In the genomic region with DNA sequence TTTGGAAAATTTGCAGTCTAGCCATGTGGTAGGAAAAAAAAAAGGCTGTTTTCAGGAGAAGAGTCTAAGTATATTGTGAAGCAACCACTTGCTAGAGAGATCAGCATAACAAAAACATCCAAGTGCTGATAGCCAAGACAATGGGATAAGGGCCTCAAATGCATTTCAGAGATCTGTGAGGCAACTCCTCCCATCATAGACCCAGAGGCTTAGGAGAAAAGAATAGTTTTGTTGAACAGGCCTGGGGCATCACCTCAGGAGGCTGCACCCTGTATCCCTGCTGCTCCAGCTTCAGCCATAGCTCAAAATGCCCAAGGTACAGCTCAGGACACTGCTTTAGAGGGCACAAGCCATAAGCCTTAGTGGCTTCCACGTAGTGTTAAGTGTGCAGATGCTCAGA, we compare ENCODE assay signal across 20 cellular contexts. TPM values are rescaled to one million over a fixed set of nuclear protein-coding genes. Genes with fewer than 3 reads are reported as not detected.
A peak's percentile ranks its signal among the peaks of the same experiment; 100 is the strongest.
DNase-seq lines count a peak whose midpoint lies in the region; ATAC-seq and TF ChIP-seq lines count a peak whose summit lies in the region.
"Had no signal": no experiment of that assay in that cellular context is flagged by ENCODE, and none has a peak within 500 bp of the region (broad histone marks: within the 10 kb centered on the region; RNA-seq: fewer than 3 reads in every experiment).

No MANE protein-coding gene starts in this region.

- H3K27me3 ChIP-seq in HUES6 (ENCODE audit: control insufficient read depth, insufficient read depth, low read length) (no peaks in the 10 kb centered on the region), endodermal cell (ENCODE audit: control insufficient read depth, insufficient read depth, low read length, poor library complexity, severe bottlenecking) (no peaks in the 10 kb centered on the region), prostate gland (replicated peaks; ENCODE audit: insufficient read depth) (no peaks in the 10 kb centered on the region)

- H3K9me3 ChIP-seq in HUES6 (ENCODE audit: control insufficient read depth, insufficient read depth, low read depth, low read length) = 0 out of 2 replicates have a peak, but pooled peaks cover 3% of the 10 kb centered on the region
- H3K9me3 ChIP-seq in endodermal cell (ENCODE audit: control insufficient read depth, low read length) = no peaks in the 10 kb centered on the region
- H3K9me3 ChIP-seq in prostate gland = no peaks in the 10 kb centered on the region

- H3K4me3 Mint-ChIP-seq in endodermal cell = no peak overlapping the region
- H3K4me3 Mint-ChIP-seq in T-helper 2 cell treated with Interferon-gamma antibody and Interleukin-4, amounts not matched to agents 5 μg/mL and 100 μg/mL, for 36 hours = no peak overlapping the region
- H3K4me3 Mint-ChIP-seq: CD14-positive monocyte; CD8-positive, alpha-beta T cell had no signal

- H3K4me1 ChIP-seq in HUES6 (ENCODE audit: control insufficient read depth, insufficient read depth, low read length) = peaks cover 12% of the 10 kb centered on the region; the same call in 1 of the 2 replicates
- no peaks in the 10 kb centered on the region for H3K4me1 ChIP-seq in endodermal cell (ENCODE audit: control insufficient read depth, insufficient read depth, low read length)
- H3K4me1 ChIP-seq in prostate gland (replicated peaks) = no peaks in the 10 kb centered on the region

- H3K27ac ChIP-seq in HUES6 (ENCODE audit: low read depth, low read length) (no peak overlapping the region), endodermal cell (ENCODE audit: low read depth, low read length) (no peak overlapping the region), prostate gland (no peak overlapping the region)
- H3K27ac ChIP-seq: 22Rv1, GM23248, KMS-11 had no signal

- H3K36me3 Mint-ChIP-seq in endodermal cell (ENCODE audit: low read depth) = no peaks in the 10 kb centered on the region
- peaks cover 1% of the 10 kb centered on the region for H3K36me3 Mint-ChIP-seq in T-helper 2 cell treated with Interferon-gamma antibody and Interleukin-4, amounts not matched to agents 5 μg/mL and 100 μg/mL, for 36 hours (ENCODE audit: low read depth)
- H3K36me3 Mint-ChIP-seq: CD14-positive monocyte; CD8-positive, alpha-beta T cell had no signal

- intact Hi-C loops in prostate gland (cut with DNase I) = no loop called here

- H3K9ac ChIP-seq in HUES6 (ENCODE audit: low read length) (no peak overlapping the region), endodermal cell (ENCODE audit: extremely low read depth, low read length, poor library complexity, severe bottlenecking) (no peak overlapping the region)
- H3K9ac ChIP-seq: GM23248, KMS-11 had no signal

- ATAC-seq in HG02642 (IDR thresholded peaks at IDR 0.05; ENCODE audit: poor library complexity, unreplicated experiment) = no peak
- ATAC-seq: CD8-positive, alpha-beta T cell; HCT116; HepG2 had no signal

- peaks cover 6% of the 10 kb centered on the region for H3K4me1 Mint-ChIP-seq in endodermal cell
- H3K4me1 Mint-ChIP-seq in T-helper 2 cell treated with Interferon-gamma antibody and Interleukin-4, amounts not matched to agents 5 μg/mL and 100 μg/mL, for 36 hours (ENCODE audit: low read depth) = peaks cover 10% of the 10 kb centered on the region

- H3K27me3 Mint-ChIP-seq in endodermal cell (ENCODE audit: insufficient read depth) = no peaks in the 10 kb centered on the region
- no peaks in the 10 kb centered on the region for H3K27me3 Mint-ChIP-seq in T-helper 2 cell treated with Interferon-gamma antibody and Interleukin-4, amounts not matched to agents 5 μg/mL and 100 μg/mL, for 36 hours (ENCODE audit: low read depth)

- WGBS in endodermal cell (ENCODE audit: insufficient coverage in 1 of 2, insufficient read length in 1 of 2), 2 experiments = 83% methylated on average over 1 of the region's 1 CpG; no CpG with 5 or more reads in 1 of the 2 experiments
- 86% methylated on average over 1 of the region's 1 CpG for WGBS in prostate gland

- no peak overlapping the region for H3K27ac Mint-ChIP-seq in endodermal cell
- no peak overlapping the region for H3K27ac Mint-ChIP-seq in T-helper 2 cell treated with Interferon-gamma antibody and Interleukin-4, amounts not matched to agents 5 μg/mL and 100 μg/mL, for 36 hours
- H3K27ac Mint-ChIP-seq: CD14-positive monocyte; CD8-positive, alpha-beta T cell had no signal

- TF ChIP-seq CTCF in endodermal cell (conservative IDR thresholded peaks at IDR 0.05) (no peak), prostate gland (IDR thresholded peaks at IDR 0.05) (no peak)

- TF ChIP-seq POLR2A in prostate gland (IDR thresholded peaks at IDR 0.05) = no peak

- 0 out of 2 replicates have a peak overlapping the region, but pooled peaks have one; percentile 7 for H3K4me3 ChIP-seq in HUES6 (ENCODE audit: low read depth, low read length)
- no peak overlapping the region for H3K4me3 ChIP-seq in endodermal cell (ENCODE audit: low read length)
- no peak overlapping the region for H3K4me3 ChIP-seq in prostate gland
- H3K4me3 ChIP-seq: GM23248 had no signal

- DNase-seq in ELF-1 (ENCODE audit: low read depth, low spot score) (peak; percentile 44), endodermal cell (peak; percentile 38), iPS-NIHi11 (ENCODE audit: low spot score) (peak; percentile 11), DMS114 treated with DMSO at 0.1 percent for 48 hours (lab: John Stamatoyannopoulos, UW; ENCODE audit: unreplicated experiment) (no peak), prostate gland (ENCODE audit: low spot score) (no peak)
- no peak for DNase-seq in T-helper 2 cell treated with Interferon-gamma antibody and Interleukin-4, amounts not matched to agents 5 μg/mL and 100 μg/mL, for 36 hours (ENCODE audit: low spot score)
- DNase-seq: CD8-positive, alpha-beta T cell; COR-L47; DND-41; GF-D8; GM23248 had no signal

- peaks cover 33% of the 10 kb centered on the region for H3K9me3 Mint-ChIP-seq in endodermal cell
- H3K9me3 Mint-ChIP-seq in T-helper 2 cell treated with Interferon-gamma antibody and Interleukin-4, amounts not matched to agents 5 μg/mL and 100 μg/mL, for 36 hours = no peaks in the 10 kb centered on the region
- H3K9me3 Mint-ChIP-seq: CD8-positive, alpha-beta T cell had no signal

- no peaks in the 10 kb centered on the region for H3K36me3 ChIP-seq in HUES6 (ENCODE audit: control insufficient read depth, insufficient read depth, low read length)
- H3K36me3 ChIP-seq in endodermal cell (ENCODE audit: control insufficient read depth, insufficient read depth, low read length) = no peaks in the 10 kb centered on the region
- no peaks in the 10 kb centered on the region for H3K36me3 ChIP-seq in prostate gland

RNA-seq across cellular contexts. Expression of gene GPR174, which starts 13.6 kb away (rescaled TPM):
- total RNA-seq in endodermal cell = not detected
- not detected for polyA plus RNA-seq in endodermal cell (2013, experiment 1 of 2)
- not detected for polyA plus RNA-seq in endodermal cell (2013, experiment 2 of 2)
- total RNA-seq in prostate gland = under 1 TPM; 0.28 to 0.59 TPM
- total RNA-seq: GM23248, HepG2, HT1080 had no signal
- polyA plus RNA-seq: BJ, GM23248, HepG2 had no signal

Comparison
In these comparisons a context has a peak if more than half of its experiments do, and no peak if none do; other contexts are left out.
1. DNase-seq: peak in ELF-1 (single experiment), endodermal cell (single experiment) and iPS-NIHi11 (single experiment); none in DMS114 treated with DMSO at 0.1 percent for 48 hours (single experiment), T-helper 2 cell treated with Interferon-gamma antibody and Interleukin-4, amounts not matched to agents 5 μg/mL and 100 μg/mL, for 36 hours (single experiment) and prostate gland (single experiment).